ENCODE assay signal across 11 cellular contexts in the genomic region with DNA sequence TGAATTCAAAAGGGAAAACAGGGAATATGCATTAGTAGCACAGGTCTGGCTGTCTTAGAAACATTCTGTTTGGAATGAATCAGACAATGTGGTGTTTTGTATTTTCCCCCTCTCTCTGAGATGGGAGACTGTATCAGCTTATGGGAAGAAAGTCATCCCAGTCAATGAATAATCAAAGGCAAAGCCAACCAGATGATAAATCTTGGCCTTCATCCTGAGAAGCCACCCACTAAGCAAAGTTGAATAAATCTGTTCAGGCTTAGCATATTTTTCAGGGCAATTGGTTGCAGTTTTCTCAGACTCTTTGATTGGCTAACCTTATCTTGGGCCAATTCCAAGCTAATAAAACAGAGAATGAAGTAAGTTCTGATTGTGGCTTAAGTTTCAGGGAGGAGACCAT.
DNase-seq lines count a peak whose midpoint lies in the region; ATAC-seq and TF ChIP-seq lines count a peak whose summit lies in the region.
"Had no signal": no experiment of that assay in that cellular context is flagged by ENCODE, and none has a peak within 500 bp of the region (broad histone marks: within the 10 kb centered on the region; RNA-seq: fewer than 3 reads in every experiment).

No MANE protein-coding gene starts in this region.

- no peak overlapping the region for H3K9ac ChIP-seq in IMR-90 (ENCODE audit: low read depth, low read length)
- peak overlapping the region; percentile 52 for H3K9ac ChIP-seq in mesenchymal stem cell (ENCODE audit: low read length)

- H4K91ac ChIP-seq in IMR-90 (ENCODE audit: insufficient read depth, low read depth, low read length) (no peak overlapping the region), mesenchymal stem cell (ENCODE audit: low read length) (no peak overlapping the region)

- no peak overlapping the region for H2AFZ ChIP-seq in IMR-90 (replicated peaks; ENCODE audit: low read length, poor library complexity)
- no peak overlapping the region for H2AFZ ChIP-seq in mesenchymal stem cell (ENCODE audit: low read depth, low read length)

- no peak overlapping the region for H3K56ac ChIP-seq in IMR-90 (ENCODE audit: extremely low read depth, insufficient read depth, low read length)

- H2BK20ac ChIP-seq in IMR-90 (ENCODE audit: low read depth, low read length) = no peak overlapping the region

- H3K36me3 ChIP-seq in IMR-90 (ENCODE audit: control insufficient read depth, insufficient read depth, low read length) (no peaks in the 10 kb centered on the region), mesenchymal stem cell (ENCODE audit: control insufficient read depth in 1 of 2, insufficient read depth in 2 of 2, low read depth in 1 of 2, low read length in 2 of 2) (no peaks in the 10 kb centered on the region)
- H3K36me3 ChIP-seq: gastrocnemius medialis had no signal

- no TSS peak for BruUV-seq in IMR-90 (replicated peaks; lab: Mats Ljungman, UMichigan)

- H3K4me1 ChIP-seq in IMR-90 (ENCODE audit: control insufficient read depth, insufficient read depth, low read length) = peaks cover 1% of the 10 kb centered on the region
- peaks cover 2% of the 10 kb centered on the region for H3K4me1 ChIP-seq in mesenchymal stem cell (ENCODE audit: control insufficient read depth, insufficient read depth, low read depth, low read length)

- H2AK5ac ChIP-seq in IMR-90 (ENCODE audit: low read depth, low read length) = no peak overlapping the region
- no peak overlapping the region for H2AK5ac ChIP-seq in mesenchymal stem cell (ENCODE audit: low read length, severe bottlenecking)

- H3K18ac ChIP-seq in IMR-90 (ENCODE audit: low read depth, low read length) (no peak overlapping the region), mesenchymal stem cell (ENCODE audit: low read depth in 1 of 2, low read length in 2 of 2) (no peak overlapping the region)

- intact Hi-C loops in IMR-90 (cut with micrococcal nuclease) = loop anchor here (1.0 to 10.0 kb wide), 3 partner anchors 31 to 704 kb away; no protein-coding TSS in a partner anchor

- no peaks in the 10 kb centered on the region for H4K20me1 ChIP-seq in IMR-90 (ENCODE audit: insufficient read depth, low read length)

- H2BK15ac ChIP-seq in IMR-90 (ENCODE audit: low read depth, low read length) (no peak overlapping the region), mesenchymal stem cell (ENCODE audit: low read depth, poor library complexity, severe bottlenecking) (no peak overlapping the region)

- no peaks in the 10 kb centered on the region for H3K9me1 ChIP-seq in IMR-90 (ENCODE audit: insufficient read depth, low read length)

- H3K27me3 ChIP-seq in IMR-90 (ENCODE audit: control insufficient read depth, insufficient read depth, low read length) (peaks cover 6% of the 10 kb centered on the region; the same call in 1 of the 2 replicates), mesenchymal stem cell (ENCODE audit: control insufficient read depth in 1 of 2, insufficient read depth in 1 of 2, low read length in 2 of 2) (peaks cover 5 to 6% of the 10 kb centered on the region in 2 experiments)
- H3K27me3 ChIP-seq: gastrocnemius medialis had no signal

- dilution Hi-C loops in IMR-90 (cut with HindIII; ENCODE audit: low sequenced_read_pairs, unreplicated experiment) = no loop called here

- no peak overlapping the region for H3K4ac ChIP-seq in IMR-90 (ENCODE audit: low read depth, low read length)
- H3K4ac ChIP-seq in mesenchymal stem cell (ENCODE audit: low read depth in 1 of 2, low read length in 2 of 2) = no peak overlapping the region

- no peak for TF ChIP-seq RAD21 in IMR-90 (IDR thresholded peaks at IDR 0.05; ENCODE audit: low read length)

- H3K14ac ChIP-seq in IMR-90 (replicated peaks; ENCODE audit: low read depth, low read length) (no peak overlapping the region), mesenchymal stem cell (ENCODE audit: low read length in 2 of 2) (no peak overlapping the region)

- H4K8ac ChIP-seq in IMR-90 (ENCODE audit: low read depth in 2 of 2, low read length in 2 of 2) (no peak overlapping the region), mesenchymal stem cell (ENCODE audit: low read length) (no peak overlapping the region)

- TF ChIP-seq CTCF in AG04449 (IDR thresholded peaks at IDR 0.05; ENCODE audit: insufficient read depth, low read length, missing control alignments) (no peak), IMR-90 (conservative IDR thresholded peaks at IDR 0.05; ENCODE audit: low read depth, low read length) (no peak)

- H3K23ac ChIP-seq in IMR-90 (ENCODE audit: low read depth, low read length) (no peak overlapping the region), mesenchymal stem cell (ENCODE audit: low read length in 2 of 2) (no peak overlapping the region)

- ATAC-seq in IMR-90 (ENCODE audit: low read depth) (no peak), HG02885 (IDR thresholded peaks at IDR 0.05; ENCODE audit: poor library complexity, unreplicated experiment) (no peak), HG02798 (IDR thresholded peaks at IDR 0.05; ENCODE audit: poor library complexity, unreplicated experiment) (no peak)

- no peak overlapping the region for H2BK12ac ChIP-seq in mesenchymal stem cell (ENCODE audit: low read length in 2 of 2)

- CTCF ChIA-PET in AG04449 (lab: Yijun Ruan, JAX) = interaction anchor here (1.2 to 11.7 kb wide), 10 partner anchors 9 to 401 kb away, joined by 3 to 416 read pairs (median 6); a partner anchor contains a TSS
- CTCF ChIA-PET in IMR-90 (lab: Yijun Ruan, JAX) = interaction anchor here (0.6 to 1.5 kb wide), 10 partner anchors 78 to 1427 kb away, joined by 3 to 9 read pairs (median 3); no protein-coding TSS in a partner anchor

- no peak overlapping the region for H2BK120ac ChIP-seq in IMR-90 (ENCODE audit: low read depth, low read length)
- H2BK120ac ChIP-seq in mesenchymal stem cell (ENCODE audit: low read depth, low read length) = no peak overlapping the region

- H3K79me1 ChIP-seq in IMR-90 (ENCODE audit: low read depth in 1 of 2, low read length in 2 of 2) (no peaks in the 10 kb centered on the region), mesenchymal stem cell (replicated peaks; ENCODE audit: low read length, poor library complexity, severe bottlenecking) (no peaks in the 10 kb centered on the region)

- DNase-seq in AG04449 (ENCODE audit: low read depth, low spot score) = peak; percentile 42
- peak; percentile 40 for DNase-seq in IMR-90
- DNase-seq in dedifferentiated amniotic fluid mesenchymal stem cell (ENCODE audit: extremely low spot score) = peak; percentile 62
- peak; percentile 41 for DNase-seq in mesenchymal stem cell
- no peak for DNase-seq in DMS79 (lab: John Stamatoyannopoulos, UW)
- no peak for DNase-seq in activated CD8-positive, alpha-beta memory T cell treated with anti-CD3 and anti-CD28 coated beads for 24 hours
- DNase-seq: kidney had no signal

- POLR2A ChIA-PET in AG04449 (lab: Yijun Ruan, JAX) (interaction anchor here (1.2 to 1.6 kb wide), 2 partner anchors 75 to 79 kb away, joined by 4 to 6 read pairs; a partner anchor contains a TSS), IMR-90 (lab: Charles Lee; ENCODE audit: unreplicated experiment) (no interaction called here)

- TF ChIP-seq POLR2A in IMR-90 (IDR thresholded peaks at IDR 0.05; ENCODE audit: low read depth, low read length) = no peak

- H3K27ac ChIP-seq in IMR-90 (ENCODE audit: insufficient read depth, low read length) = no peak overlapping the region
- no peak overlapping the region for H3K27ac ChIP-seq in mesenchymal stem cell (ENCODE audit: low read length, poor library complexity, severe bottlenecking)
- H3K27ac ChIP-seq: C4-2B, gastrocnemius medialis had no signal

- H2BK5ac ChIP-seq in IMR-90 (ENCODE audit: low read depth, low read length, poor library complexity, severe bottlenecking) (no peak overlapping the region), mesenchymal stem cell (ENCODE audit: low read depth, low read length, poor library complexity, severe bottlenecking) (no peak overlapping the region)

- H3K4me3 ChIP-seq in AG04449 (ENCODE audit: low read depth, low read length) (no peak overlapping the region), IMR-90 (ENCODE audit: insufficient read depth, low read depth, low read length) (no peak overlapping the region), mesenchymal stem cell (ENCODE audit: insufficient read depth in 1 of 2, low read depth in 1 of 2, low read length in 2 of 2) (no peak overlapping the region)
- H3K4me3 ChIP-seq: gastrocnemius medialis had no signal

- H3K4me2 ChIP-seq in IMR-90 (ENCODE audit: low read depth, low read length) = no peak overlapping the region
- no peak overlapping the region for H3K4me2 ChIP-seq in mesenchymal stem cell (ENCODE audit: low read length, poor library complexity, severe bottlenecking)

- no peak overlapping the region for H4K5ac ChIP-seq in IMR-90 (ENCODE audit: low read depth, low read length)

- no peak overlapping the region for H2AK9ac ChIP-seq in IMR-90 (replicated peaks; ENCODE audit: low read depth, low read length, poor library complexity)

- in situ Hi-C loops in IMR-90 (cut with MboI; ENCODE audit: low sequenced_read_pairs) = loop anchor here (5.0 to 25.0 kb wide), 2 partner anchors 406 to 746 kb away; a partner anchor contains a TSS

- no peaks in the 10 kb centered on the region for H3K9me3 ChIP-seq in IMR-90 (ENCODE audit: control insufficient read depth, insufficient read depth, low read length)
- H3K9me3 ChIP-seq in mesenchymal stem cell (ENCODE audit: control insufficient read depth, low read length) = no peaks in the 10 kb centered on the region
- H3K9me3 ChIP-seq: gastrocnemius medialis had no signal

TF ChIP-seq in IMR-90, 13 proteins besides CTCF, POLR2A, EP300 and RAD21:
- no peak for TF ChIP-seq CEBPB (IDR thresholded peaks at IDR 0.05; ENCODE audit: low read depth, low read length)
- TF ChIP-seq NFE2L2 (IDR thresholded peaks at IDR 0.05; ENCODE audit: low read depth, low read length) = no peak
- TF ChIP-seq FOS (IDR thresholded peaks at IDR 0.05; ENCODE audit: low read depth, low read length) = no peak
- no peak for TF ChIP-seq RCOR1 (IDR thresholded peaks at IDR 0.05; ENCODE audit: insufficient replicate concordance, low read length)
- no peak for TF ChIP-seq MXI1 (IDR thresholded peaks at IDR 0.05; ENCODE audit: borderline replicate concordance, low read depth, low read length)
- no peak for TF ChIP-seq MAZ (IDR thresholded peaks at IDR 0.05; ENCODE audit: borderline replicate concordance, low read depth, low read length)

Comparison
In these comparisons a context has a peak if more than half of its experiments do, and no peak if none do; other contexts are left out.
1. DNase-seq: peak in AG04449 (single experiment), IMR-90 (single experiment), dedifferentiated amniotic fluid mesenchymal stem cell (single experiment) and mesenchymal stem cell (single experiment); none in DMS79 (single experiment) and activated CD8-positive, alpha-beta memory T cell treated with anti-CD3 and anti-CD28 coated beads for 24 hours (single experiment).